Comparison of ENCODE assay signal across 9 cellular contexts in the genomic region with DNA sequence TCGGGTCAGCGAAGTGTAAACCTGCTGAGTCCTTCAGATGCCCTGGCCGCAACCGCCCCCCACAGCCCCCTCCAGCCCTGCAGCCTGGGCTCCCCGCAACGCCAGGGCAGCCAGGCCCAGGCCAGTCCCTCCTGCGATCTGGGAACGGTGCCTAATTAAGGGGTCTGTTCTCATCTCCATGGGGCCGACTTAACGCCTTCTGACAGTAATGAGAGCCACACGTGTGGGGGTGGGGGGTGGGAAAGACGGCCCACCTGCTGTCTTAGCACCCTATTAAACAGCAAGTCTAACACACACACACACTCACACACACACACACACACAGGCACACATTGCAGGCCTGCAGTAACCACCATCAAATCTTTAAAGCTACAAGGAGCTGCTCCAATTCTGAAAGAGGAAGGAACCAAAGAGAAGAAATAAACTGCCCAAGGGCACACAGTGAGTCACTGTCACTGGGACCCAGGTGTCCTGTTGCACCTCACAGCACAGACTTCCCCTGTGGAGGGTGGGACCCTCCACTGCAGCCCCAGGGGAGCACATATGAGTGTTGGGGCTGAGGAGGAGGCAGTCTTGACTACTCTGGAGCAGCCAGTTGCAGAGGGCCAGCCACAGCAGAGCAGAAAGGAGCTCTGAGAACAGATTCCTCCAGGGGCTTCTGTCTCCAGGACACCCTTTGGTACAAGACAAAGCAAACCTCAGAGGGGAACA. TPM values are rescaled to one million over a fixed set of nuclear protein-coding genes. Genes with fewer than 3 reads are reported as not detected.
DNase-seq lines count a peak whose midpoint lies in the region; ATAC-seq and TF ChIP-seq lines count a peak whose summit lies in the region.
"Had no signal": no experiment of that assay in that cellular context is flagged by ENCODE, and none has a peak within 500 bp of the region (broad histone marks: within the 10 kb centered on the region; RNA-seq: fewer than 3 reads in every experiment).

No MANE protein-coding gene starts in this region.

- no peak overlapping the region for H3K4ac ChIP-seq in trophoblast cell (ENCODE audit: low read depth, low read length)

- TF ChIP-seq CTCF in GM10248 (IDR thresholded peaks at IDR 0.05; ENCODE audit: control extremely low read depth, extremely low read depth, low read depth, missing control alignments) (no peak), brain microvascular endothelial cell (IDR thresholded peaks at IDR 0.05; ENCODE audit: low read depth, low read length, missing control alignments) (no peak)

- peaks cover 4% of the 10 kb centered on the region for H3K9me3 ChIP-seq in trophoblast cell (ENCODE audit: insufficient read depth, low read depth, low read length)

- H3K9ac ChIP-seq in trophoblast cell (ENCODE audit: low read length) = no peak overlapping the region

- DNase-seq in GM10248 (ENCODE audit: extremely low spot score) (peak; percentile 56), NCI-H1105 treated with DMSO at 0.1 percent for 48 hours (lab: John Stamatoyannopoulos, UW) (peak; percentile 45), left colon (no peak), NCI-H2107 treated with DMSO at 0.1 percent for 48 hours (lab: John Stamatoyannopoulos, UW; ENCODE audit: unreplicated experiment) (no peak), brain microvascular endothelial cell (no peak), trophoblast cell (no peak)
- no peak for DNase-seq in activated naive CD4-positive, alpha-beta T cell treated with anti-CD3 and anti-CD28 coated beads, Interleukin-2, amount 50 U/mL, for 72 hours (ENCODE audit: low spot score in 2 of 2)

- no peaks in the 10 kb centered on the region for H3K36me3 Mint-ChIP-seq in activated naive CD4-positive, alpha-beta T cell treated with anti-CD3 and anti-CD28 coated beads, Interleukin-2, amount 50 U/mL, for 72 hours

- H3K27ac Mint-ChIP-seq in activated naive CD4-positive, alpha-beta T cell treated with anti-CD3 and anti-CD28 coated beads, Interleukin-2, amount 50 U/mL, for 72 hours = no peak overlapping the region

- no peak overlapping the region for H2BK5ac ChIP-seq in trophoblast cell (ENCODE audit: low read depth, low read length, poor library complexity)

- H4K91ac ChIP-seq in trophoblast cell (ENCODE audit: low read depth, low read length) = no peak overlapping the region

- H3K36me3 ChIP-seq in brain microvascular endothelial cell (replicated peaks) (no peaks in the 10 kb centered on the region), trophoblast cell (ENCODE audit: control insufficient read depth in 1 of 2, insufficient read depth in 2 of 2, low read length in 2 of 2) (no peaks in the 10 kb centered on the region)

- POLR2A ChIA-PET in GM10248 (lab: Yijun Ruan, JAX) = interaction anchor here (1.1 to 1.3 kb wide), 2 partner anchors 27 to 32 kb away, joined by 4 read pairs; no protein-coding TSS in a partner anchor

- H4K8ac ChIP-seq in trophoblast cell (ENCODE audit: low read depth, low read length) = no peak overlapping the region

- no peak overlapping the region for H4K12ac ChIP-seq in trophoblast cell (ENCODE audit: low read depth, low read length)

- WGBS in trophoblast cell (ENCODE audit: extremely low coverage, insufficient coverage, insufficient read length) = no CpG with 5 or more reads among the region's 12 CpGs

- H3K14ac ChIP-seq in trophoblast cell (ENCODE audit: low read length) = no peak overlapping the region

- intact Hi-C loops in left colon (cut with DNase I, micrococcal nuclease) = no loop called here

- H2AK5ac ChIP-seq in trophoblast cell (ENCODE audit: low read length) = no peak overlapping the region

- no peak overlapping the region for H2BK12ac ChIP-seq in trophoblast cell (ENCODE audit: low read length)

- no peaks in the 10 kb centered on the region for H3K79me1 ChIP-seq in trophoblast cell (ENCODE audit: low read length)

- no peak overlapping the region for H3K4me3 ChIP-seq in brain microvascular endothelial cell (ENCODE audit: low read depth, low read length)
- no peak overlapping the region for H3K4me3 ChIP-seq in trophoblast cell (ENCODE audit: low read depth, low read length)
- H3K4me3 ChIP-seq: SK-N-MC had no signal

- H2AFZ ChIP-seq in trophoblast cell (ENCODE audit: insufficient read depth, low read length, poor library complexity) = no peak overlapping the region

- CTCF ChIA-PET in GM10248 (lab: Yijun Ruan, JAX) = interaction anchor here (0.8 to 1.7 kb wide), 10 partner anchors 8 to 212 kb away, joined by 3 to 6 read pairs (median 4); no protein-coding TSS in a partner anchor

- H3K23ac ChIP-seq in trophoblast cell (ENCODE audit: low read length) = no peak overlapping the region

- in situ Hi-C loops in brain microvascular endothelial cell (cut with HindIII; ENCODE audit: low pct_ligation_motif_present, low sequenced_read_pairs) = no loop called here

- no peaks in the 10 kb centered on the region for H3K9me3 Mint-ChIP-seq in activated naive CD4-positive, alpha-beta T cell treated with anti-CD3 and anti-CD28 coated beads, Interleukin-2, amount 50 U/mL, for 72 hours

- no peak overlapping the region for H2BK120ac ChIP-seq in trophoblast cell (ENCODE audit: insufficient read depth, low read length, poor library complexity)

- no peak overlapping the region for H3K27ac ChIP-seq in brain microvascular endothelial cell
- H3K27ac ChIP-seq in trophoblast cell (ENCODE audit: low read depth, low read length) = no peak overlapping the region
- H3K27ac ChIP-seq: SK-N-MC had no signal

- no peak overlapping the region for H3K4me2 ChIP-seq in trophoblast cell (ENCODE audit: low read length)

- H3K18ac ChIP-seq in trophoblast cell (ENCODE audit: low read length) = no peak overlapping the region

- ATAC-seq in GM21717 (IDR thresholded peaks at IDR 0.05; ENCODE audit: unreplicated experiment) (peak; percentile 33), left colon (peak; percentile 36)
- ATAC-seq in activated naive CD4-positive, alpha-beta T cell treated with anti-CD3 and anti-CD28 coated beads, Interleukin-2, amount 50 U/mL, for 72 hours = no peak

- H3K4me1 ChIP-seq in trophoblast cell (ENCODE audit: control insufficient read depth in 1 of 2, insufficient read depth in 2 of 2, low read length in 2 of 2) = no peaks in the 10 kb centered on the region

- no peaks in the 10 kb centered on the region for H3K79me2 ChIP-seq in trophoblast cell (ENCODE audit: control insufficient read depth, insufficient read depth, low read length, poor library complexity)

- H3K27me3 ChIP-seq in brain microvascular endothelial cell (replicated peaks) (peaks cover 66% of the 10 kb centered on the region), trophoblast cell (ENCODE audit: insufficient read depth, low read length) (no peaks in the 10 kb centered on the region)

RNA-seq across cellular contexts. Expression of a gene that starts 31.8 kb away (rescaled TPM):
- total RNA-seq in left colon = 100 to 1,000 TPM in 1 of 2 donors, 10 to 100 TPM in 1; 98.7 to 147 TPM
- 1 to 10 TPM in 1 of 2 donors, not detected in 1; 2.5 TPM for total RNA-seq in activated naive CD4-positive, alpha-beta T cell treated with anti-CD3 and anti-CD28 coated beads, Interleukin-2, amount 50 U/mL, for 72 hours
- 62.4 and 67.6 TPM in 2 replicates for polyA plus RNA-seq in trophoblast cell (2013)

Comparison
In these comparisons a context has a peak if more than half of its experiments do, and no peak if none do; other contexts are left out.
1. DNase-seq: peak in GM10248 (single experiment) and NCI-H1105 treated with DMSO at 0.1 percent for 48 hours (single experiment); none in left colon (0 of 2), NCI-H2107 treated with DMSO at 0.1 percent for 48 hours (single experiment), brain microvascular endothelial cell (single experiment), activated naive CD4-positive, alpha-beta T cell treated with anti-CD3 and anti-CD28 coated beads, Interleukin-2, amount 50 U/mL, for 72 hours (0 of 2) and trophoblast cell (0 of 2).
2. ATAC-seq: peak in GM21717 (single experiment) and left colon (single experiment); none in activated naive CD4-positive, alpha-beta T cell treated with anti-CD3 and anti-CD28 coated beads, Interleukin-2, amount 50 U/mL, for 72 hours (0 of 2).
3. RNA of a gene that starts 31.8 kb away (total RNA-seq): 98.7 to 147 TPM in left colon; 2.5 TPM in activated naive CD4-positive, alpha-beta T cell treated with anti-CD3 and anti-CD28 coated beads, Interleukin-2, amount 50 U/mL, for 72 hours; every median in the first group is over 10 times any median in the second.